8 cellular contexts compared by ENCODE assay signal in genomic region chr3:129245641-129246306, GRCh38. TPM values are rescaled to one million over a fixed set of nuclear protein-coding genes. Genes with fewer than 3 reads are reported as not detected.
DNase-seq lines count a peak whose midpoint lies in the region; ATAC-seq and TF ChIP-seq lines count a peak whose summit lies in the region.
"Not testable (repeated sequence)": the region's sequence is repeated elsewhere in the genome, so short reads cannot be mapped to it uniquely, and the experiment has no call there.

No MANE protein-coding gene starts in this region.

- not testable (repeated sequence) for H3K4me1 ChIP-seq in fibroblast of lung (ENCODE audit: control insufficient read depth, extremely low read depth, insufficient read depth, low read length)

- H3K36me3 Mint-ChIP-seq in activated T-helper 17 cell treated with anti-CD3 and anti-CD28 coated beads, Interleukin-2, amount 50 U/mL, for 72 hours (ENCODE audit: low read depth), result peaks cover 26% of the 10 kb centered on the region
- H3K36me3 Mint-ChIP-seq in natural killer cell, result not testable (repeated sequence)

- H3K27ac Mint-ChIP-seq in activated T-helper 17 cell treated with anti-CD3 and anti-CD28 coated beads, Interleukin-2, amount 50 U/mL, for 72 hours, result peak overlapping the region; percentile 88
- H3K27ac Mint-ChIP-seq in natural killer cell, result peak overlapping the region; percentile 45 to 60

- not testable (repeated sequence) for H3K36me3 ChIP-seq in fibroblast of lung (ENCODE audit: control insufficient read depth, insufficient read depth, low read length)

- peak overlapping the region; percentile 58 for H3K4me3 Mint-ChIP-seq in activated T-helper 17 cell treated with anti-CD3 and anti-CD28 coated beads, Interleukin-2, amount 50 U/mL, for 72 hours
- H3K4me3 Mint-ChIP-seq in natural killer cell, result peak overlapping the region; percentile 18

- not testable (repeated sequence) for H3K9me3 Mint-ChIP-seq in activated T-helper 17 cell treated with anti-CD3 and anti-CD28 coated beads, Interleukin-2, amount 50 U/mL, for 72 hours; natural killer cell

- ATAC-seq in activated T-helper 17 cell treated with anti-CD3 and anti-CD28 coated beads, Interleukin-2, amount 50 U/mL, for 72 hours (replicated peaks), result peak; percentile 61
- ATAC-seq in natural killer cell, result peak; percentile 69 to 87 (median 71)

- H3K4me1 Mint-ChIP-seq in activated T-helper 17 cell treated with anti-CD3 and anti-CD28 coated beads, Interleukin-2, amount 50 U/mL, for 72 hours, result peaks cover 25% of the 10 kb centered on the region
- peaks cover 36 to 40% of the 10 kb centered on the region in 2 donors for H3K4me1 Mint-ChIP-seq in natural killer cell

- intact Hi-C loops in natural killer cell (cut with micrococcal nuclease), result loop anchor here (1.0 to 10.0 kb wide), 4 partner anchors 192 to 631 kb away; no protein-coding TSS in a partner anchor

- not testable (repeated sequence) for H3K27me3 ChIP-seq in fibroblast of lung (ENCODE audit: control insufficient read depth, insufficient read depth, low read length)

- not testable (repeated sequence) for H4K20me1 ChIP-seq in fibroblast of lung (ENCODE audit: control insufficient read depth, extremely low read depth, insufficient read depth, low read length)

- H3K27me3 Mint-ChIP-seq in activated T-helper 17 cell treated with anti-CD3 and anti-CD28 coated beads, Interleukin-2, amount 50 U/mL, for 72 hours; natural killer cell (ENCODE audit: low read depth in 2 of 2): not testable (repeated sequence)

- TF ChIP-seq CTCF in fibroblast of lung (conservative IDR thresholded peaks at IDR 0.05 in 1 of 2, IDR thresholded peaks at IDR 0.05 in 1 of 2; ENCODE audit: low read depth in 1 of 2, low read length in 2 of 2), result peak; percentile 97 to 98
- TF ChIP-seq CTCF in natural killer cell (IDR thresholded peaks at IDR 0.05), result peak; percentile 88

- H3K27ac ChIP-seq in fibroblast of lung (ENCODE audit: insufficient read depth, low read length), result peak overlapping the region; percentile 54

- not testable (repeated sequence) for H3K9ac ChIP-seq in fibroblast of lung (ENCODE audit: insufficient read depth, low read length)

- H2AFZ ChIP-seq in fibroblast of lung (ENCODE audit: low read length), result not testable (repeated sequence)

- DNase-seq in DMS53 treated with DMSO at 0.1 percent for 48 hours (lab: John Stamatoyannopoulos, UW; ENCODE audit: unreplicated experiment) (peak; percentile 79), H4 (ENCODE audit: low spot score) (peak; percentile 94), NCI-H1092 (lab: John Stamatoyannopoulos, UW) (peak; percentile 76), SIG-M5 treated with dmso at 0.1 percent for 504 hours (lab: John Stamatoyannopoulos, UW; ENCODE audit: unreplicated experiment) (peak; percentile 97), fibroblast of lung (ENCODE audit: low read depth in 2 of 2) (peak; percentile 82 to 92), natural killer cell (peak; percentile 55)
- peak; percentile 24 for DNase-seq in stimulated activated CD8-positive, alpha-beta memory T cell treated with anti-CD3 and anti-CD28 coated beads, Interleukin-7, amount 100 ng/mL, for 24 hours (ENCODE audit: low read depth)

- H3K79me2 ChIP-seq in fibroblast of lung (ENCODE audit: control insufficient read depth, insufficient read depth, low read length), result peaks cover 26% of the 10 kb centered on the region

- H3K4me3 ChIP-seq in fibroblast of lung (replicated peaks in 1 of 4; ENCODE audit: control extremely low read depth in 1 of 4, insufficient read depth in 1 of 4, low read depth in 3 of 4, low read length in 4 of 4), result not testable (repeated sequence)

- H3K9me3 ChIP-seq in fibroblast of lung (ENCODE audit: control insufficient read depth, insufficient read depth, low read depth, low read length), result not testable (repeated sequence)

- H3K4me2 ChIP-seq in fibroblast of lung (ENCODE audit: extremely low read depth, insufficient read depth, low read length), result peak overlapping the region; percentile 34

RNA-seq across cellular contexts. Expression of gene COPG1, which starts 3.6 kb away (rescaled TPM):
- total RNA-seq in H4 (2014; rRNA removed; shearing (Covaris generic)), result 181 and 213 TPM in 2 replicates
- total RNA-seq in activated T-helper 17 cell treated with anti-CD3 and anti-CD28 coated beads, Interleukin-2, amount 50 U/mL, for 72 hours, result 100 to 1,000 TPM; 150 to 157 TPM
- 240 and 306 TPM in 2 replicates for total RNA-seq in fibroblast of lung
- 237 and 257 TPM in 2 replicates for polyA plus RNA-seq in fibroblast of lung
- polyA plus RNA-seq in fibroblast of lung (2012), result 257 and 260 TPM in 2 replicates
- 454 and 582 TPM in 2 replicates for polyA minus RNA-seq in fibroblast of lung (ENCODE audit: low replicate concordance)
- total RNA-seq in natural killer cell, result 100 to 1,000 TPM; 127 to 141 (median 135) TPM

RNA-seq across cellular contexts. Expression of gene HMCES, which starts 32.9 kb away (rescaled TPM):
- 39.3 and 58.0 TPM in 2 replicates for total RNA-seq in H4 (2014; rRNA removed; shearing (Covaris generic))
- total RNA-seq in activated T-helper 17 cell treated with anti-CD3 and anti-CD28 coated beads, Interleukin-2, amount 50 U/mL, for 72 hours, result 10 to 100 TPM; 52.5 to 55.3 TPM
- total RNA-seq in fibroblast of lung (11.8 and 12.2 TPM in 2 replicates), natural killer cell (10 to 100 TPM; 37.3 to 42.8 (median 40.9) TPM)
- 22.6 and 22.8 TPM in 2 replicates for polyA plus RNA-seq in fibroblast of lung
- polyA plus RNA-seq in fibroblast of lung (2012), result 30.0 and 34.9 TPM in 2 replicates
- polyA minus RNA-seq in fibroblast of lung (ENCODE audit: low replicate concordance), result 16.7 and 20.0 TPM in 2 replicates

Comparison
In these comparisons a context has a peak if more than half of its experiments do, and no peak if none do; other contexts are left out.
1. DNase-seq: peak in every context shown above with its lines; median percentile 97 in SIG-M5 treated with dmso at 0.1 percent for 504 hours; 94 in H4; 87 in fibroblast of lung; 79 in DMS53 treated with DMSO at 0.1 percent for 48 hours; 76 in NCI-H1092; 55 in natural killer cell; 24 in stimulated activated CD8-positive, alpha-beta memory T cell treated with anti-CD3 and anti-CD28 coated beads, Interleukin-7, amount 100 ng/mL, for 24 hours.